Comparison of ENCODE assay signal across 9 cellular contexts in genomic region chr10:91493313-91493712, GRCh38.
DNase-seq lines count a peak whose midpoint lies in the region; ATAC-seq, FAIRE-seq and TF ChIP-seq lines count a peak whose summit lies in the region.
"Had no signal": no experiment of that assay in that cellular context is flagged by ENCODE, and none has a peak within 500 bp of the region (broad histone marks: within the 10 kb centered on the region; RNA-seq: fewer than 3 reads in every experiment).

No MANE protein-coding gene starts in this region.

- H3K27ac ChIP-seq in C4-2B, result no peak overlapping the region

- DNase-seq in bronchial epithelial cell (ENCODE audit: low read depth) (peak; percentile 66), lung microvascular endothelial cell (ENCODE audit: low read depth in 2 of 2) (peak; percentile 8 to 52)
- DNase-seq in activated CD4-positive, alpha-beta T cell treated with anti-CD3 and anti-CD28 coated beads, Interleukin-2, amount 50 U/mL, for 4 hours, result no peak
- no peak for DNase-seq in effector CD4-positive, alpha-beta T cell
- DNase-seq: activated CD4-positive, alpha-beta T cell treated with anti-CD3 and anti-CD28 coated beads for 4 hours had no signal

- ATAC-seq in HG02852 (IDR thresholded peaks at IDR 0.05; ENCODE audit: unreplicated experiment), result no peak
- ATAC-seq in HG02759 (IDR thresholded peaks at IDR 0.05; ENCODE audit: unreplicated experiment), result no peak

- peak; percentile 61 for TF ChIP-seq CTCF in C4-2B (conservative IDR thresholded peaks at IDR 0.05)
- peak; percentile 44 for TF ChIP-seq CTCF in LNCAP (IDR thresholded peaks at IDR 0.05)
- TF ChIP-seq CTCF in bronchial epithelial cell (IDR thresholded peaks at IDR 0.05; ENCODE audit: insufficient read depth, low read length, severe bottlenecking), result peak; percentile 10

- no peaks in the 10 kb centered on the region for H3K36me3 ChIP-seq in bronchial epithelial cell (ENCODE audit: control insufficient read depth, insufficient read depth, low read length)

- H3K27me3 ChIP-seq in bronchial epithelial cell (ENCODE audit: control insufficient read depth, insufficient read depth, low read length), result no peaks in the 10 kb centered on the region

- FAIRE-seq in bronchial epithelial cell (lab: Jason Lieb, UNC), result no peak

- H3K4me3 ChIP-seq in bronchial epithelial cell (ENCODE audit: low read depth, low read length), result no peak overlapping the region

Comparison
In these comparisons a context has a peak if more than half of its experiments do, and no peak if none do; other contexts are left out.
1. CTCF ChIP-seq: peak in every context shown above with its lines; median percentile 61 in C4-2B; 44 in LNCAP; 10 in bronchial epithelial cell.
2. DNase-seq: peak in bronchial epithelial cell (single experiment) and lung microvascular endothelial cell (2 of 2); none in activated CD4-positive, alpha-beta T cell treated with anti-CD3 and anti-CD28 coated beads, Interleukin-2, amount 50 U/mL, for 4 hours (0 of 2) and effector CD4-positive, alpha-beta T cell (single experiment).